In genomic region chr20:23121766-23122095, GRCh38 we compare ENCODE assay signal across 25 cellular contexts. TPM values are rescaled to one million over a fixed set of nuclear protein-coding genes. Genes with fewer than 3 reads are reported as not detected.
"Had no signal": no experiment of that assay in that cellular context is flagged by ENCODE, and none has a peak within 500 bp of the region (broad histone marks: within the 10 kb centered on the region; RNA-seq: fewer than 3 reads in every experiment).

No MANE protein-coding gene starts in this region.

- H3K36me3 ChIP-seq: brain microvascular endothelial cell, cardiac muscle cell had no signal

- H3K4me3 ChIP-seq: cardiac muscle cell, SK-N-MC had no signal

- H3K27me3 ChIP-seq: brain microvascular endothelial cell, cardiac muscle cell had no signal

- ATAC-seq: activated CD8-positive, alpha-beta T cell treated with anti-CD3 and anti-CD28 coated beads for 36 hours; Panc1; Right ventricle myocardium inferior; T-cell had no signal

- DNase-seq: activated CD4-positive, alpha-beta T cell treated with anti-CD3 and anti-CD28 coated beads, Interleukin-2, amount 50 U/mL, for 1 hour; activated CD4-positive, CD25-positive, alpha-beta regulatory T cell; activated CD8-positive, alpha-beta T cell treated with anti-CD3 and anti-CD28 coated beads for 36 hours; activated naive CD4-positive, alpha-beta T cell treated with Interleukin-2 at 50 U/mL for 16 hours; activated T-cell treated with anti-CD3 and anti-CD28 coated beads, Interleukin-2, amount 50 U/mL, for 72 hours; amygdala; brain microvascular endothelial cell; Kasumi-1; KBM-7; NCI-H1105 treated with DMSO at 0.1 percent for 48 hours; NCI-H146; NCI-H187 treated with DMSO at 0.1 percent for 48 hours; NCI-H2171; NCI-H2227 treated with DMSO at 0.1 percent for 48 hours; NCI-H526 treated with DMSO at 0.1 percent for 48 hours; NCI-H82; RPMI8226; T-cell had no signal

- H3K27ac ChIP-seq: brain microvascular endothelial cell, cardiac muscle cell, SK-N-MC, VCaP had no signal

RNA-seq across cellular contexts. Expression of gene CD93, which starts 35.6 kb away (rescaled TPM):
- total RNA-seq: NCI-H460, OCI-LY7 had no signal
